ENCODE assay signal across 8 cellular contexts in genomic region chr10:102645741-102646609, GRCh38. TPM values are rescaled to one million over a fixed set of nuclear protein-coding genes. Genes with fewer than 3 reads are reported as not detected.
DNase-seq lines count a peak whose midpoint lies in the region; ATAC-seq, FAIRE-seq and TF ChIP-seq lines count a peak whose summit lies in the region.

No MANE protein-coding gene starts in this region.

- no peaks in the 10 kb centered on the region for H3K36me3 ChIP-seq in mammary epithelial cell (ENCODE audit: insufficient read depth, low read length)
- H3K36me3 ChIP-seq in keratinocyte (ENCODE audit: control insufficient read depth in 2 of 2, extremely low read depth in 1 of 2, insufficient read depth in 2 of 2, low read length in 2 of 2): peaks cover 0 to 5% of the 10 kb centered on the region in 2 experiments

- in situ Hi-C loops in mammary epithelial cell (cut with MboI; ENCODE audit: low sequenced_read_pairs in 2 of 2): no loop called here

- peak overlapping the region; percentile 97 for H3K4me2 ChIP-seq in mammary epithelial cell (ENCODE audit: insufficient read depth, low read depth, low read length)
- H3K4me2 ChIP-seq in keratinocyte (ENCODE audit: control insufficient read depth, extremely low read depth, insufficient read depth, low read depth, low read length): peak overlapping the region; percentile 95

- H3K79me2 ChIP-seq in mammary epithelial cell (ENCODE audit: insufficient read depth, low read length) (peaks cover 67% of the 10 kb centered on the region), keratinocyte (ENCODE audit: control insufficient read depth, insufficient read depth, low read length) (peaks cover 61% of the 10 kb centered on the region)

- dilution Hi-C loops in mammary epithelial cell (cut with HindIII; ENCODE audit: low sequenced_read_pairs) (no loop called here), keratinocyte (cut with MboI; ENCODE audit: extremely low pct_ligation_motif_present, low sequenced_read_pairs) (no loop called here)

- TF ChIP-seq CTCF in LNCaP clone FGC (IDR thresholded peaks at IDR 0.05; ENCODE audit: control insufficient read depth, extremely low read depth, insufficient read depth) (no peak), VCaP (conservative IDR thresholded peaks at IDR 0.05) (no peak), mammary epithelial cell (conservative IDR thresholded peaks at IDR 0.05 in 1 of 2, IDR thresholded peaks at IDR 0.05 in 1 of 2; ENCODE audit: extremely low read depth in 1 of 2, insufficient read depth in 1 of 2, low read depth in 1 of 2, low read length in 2 of 2) (no peak), keratinocyte (optimal IDR thresholded peaks at IDR 0.05 in 1 of 3, IDR thresholded peaks at IDR 0.05 in 1 of 3, conservative IDR thresholded peaks at IDR 0.05 in 1 of 3; ENCODE audit: extremely low read depth in 1 of 3, insufficient read depth in 2 of 3, low read length in 3 of 3) (no peak)

- H3K9me1 ChIP-seq in keratinocyte (ENCODE audit: control insufficient read depth, extremely low read depth, insufficient read depth, low read length): peaks cover 2% of the 10 kb centered on the region

- CTCF ChIA-PET in mammary epithelial cell (lab: Charles Lee; ENCODE audit: low non-redundant PET): interaction anchor here (0.7 kb wide), 1 partner anchor 1632 kb away, joined by 4 read pairs; no protein-coding TSS in a partner anchor

- no TSS peak for BruUV-seq in mammary epithelial cell (replicated peaks; lab: Mats Ljungman, UMichigan)

- H4K20me1 ChIP-seq in mammary epithelial cell (ENCODE audit: insufficient read depth, low read length): no peaks in the 10 kb centered on the region
- H4K20me1 ChIP-seq in keratinocyte (ENCODE audit: control insufficient read depth, extremely low read depth, insufficient read depth, low read length): peaks cover 13% of the 10 kb centered on the region

- peak; percentile 37 for ATAC-seq in GM21786 (IDR thresholded peaks at IDR 0.05; ENCODE audit: unreplicated experiment)

- peak overlapping the region; percentile 79 for H3K9ac ChIP-seq in mammary epithelial cell (ENCODE audit: insufficient read depth, low read length)
- H3K9ac ChIP-seq in keratinocyte (ENCODE audit: control insufficient read depth, extremely low read depth, insufficient read depth, low read length): peak overlapping the region; percentile 90

- H2AFZ ChIP-seq in mammary epithelial cell (ENCODE audit: low read depth, low read length) (peak overlapping the region; percentile 70), keratinocyte (ENCODE audit: control insufficient read depth, low read length) (peak overlapping the region; percentile 4)

- WGBS in mammary epithelial cell (ENCODE audit: low coverage, missing lambda C conversion rate): under 1% methylated on average over 18 of the region's 29 CpGs

- no peaks in the 10 kb centered on the region for H3K27me3 ChIP-seq in mammary epithelial cell (ENCODE audit: insufficient read depth, low read length)
- no peaks in the 10 kb centered on the region for H3K27me3 ChIP-seq in keratinocyte (ENCODE audit: control insufficient read depth, extremely low read depth, insufficient read depth, low read length)

- intact Hi-C loops in mammary epithelial cell (cut with micrococcal nuclease): loop anchor here (1.0 to 2.0 kb wide), 3 partner anchors 29 to 143 kb away; partner anchors contain the start of gene SUFU

- peak overlapping the region; percentile 97 for H3K27ac ChIP-seq in VCaP
- H3K27ac ChIP-seq in mammary epithelial cell (ENCODE audit: insufficient read depth, low read depth, low read length): peak overlapping the region; percentile 85
- H3K27ac ChIP-seq in keratinocyte (ENCODE audit: control insufficient read depth, insufficient read depth, low read length): peak overlapping the region; percentile 91

- H3K4me3 ChIP-seq in LNCaP clone FGC (ENCODE audit: low read depth, low read length): peak overlapping the region; percentile 78
- H3K4me3 ChIP-seq in mammary epithelial cell (replicated peaks in 1 of 3; ENCODE audit: insufficient read depth in 1 of 3, low read depth in 2 of 3, low read length in 3 of 3): peak overlapping the region; percentile 64 to 86 (median 66)
- H3K4me3 ChIP-seq in keratinocyte (ENCODE audit: control insufficient read depth in 2 of 3, extremely low read depth in 1 of 3, insufficient read depth in 2 of 3, low read depth in 1 of 3, low read length in 3 of 3): peak overlapping the region; percentile 70 to 93 (median 85)

- H3K9me3 ChIP-seq in mammary epithelial cell (replicated peaks; ENCODE audit: insufficient read depth, low read length) (no peaks in the 10 kb centered on the region), keratinocyte (ENCODE audit: control insufficient read depth, low read depth, low read length) (no peaks in the 10 kb centered on the region)

- H3K4me1 ChIP-seq in mammary epithelial cell (ENCODE audit: insufficient read depth, low read length) (peaks cover 39% of the 10 kb centered on the region), keratinocyte (ENCODE audit: control insufficient read depth, extremely low read depth, insufficient read depth, low read length) (peaks cover 39% of the 10 kb centered on the region)

- FAIRE-seq in keratinocyte (lab: Jason Lieb, UNC): peak; percentile 93

- DNase-seq in ELR (ENCODE audit: low read depth): peak; percentile 99
- no peak for DNase-seq in LNCaP clone FGC (ENCODE audit: low read depth)
- DNase-seq in mammary epithelial cell: peak; percentile 96
- DNase-seq in keratinocyte (ENCODE audit: low read depth, low spot score): peak; percentile 86
- DNase-seq in stimulated activated CD4-positive, alpha-beta T cell treated with anti-CD3 and anti-CD28 coated beads, Interleukin-12 subunit alpha, Interleukin-12 subunit beta, amount 100 ng/mL, for 4 hours: peak; percentile 59
- no peak for DNase-seq in NCI-H524 treated with DMSO at 0.1 percent for 48 hours (lab: John Stamatoyannopoulos, UW)

RNA-seq across cellular contexts. Expression of gene TRIM8, which starts 1.7 kb away (rescaled TPM):
- total RNA-seq in mammary epithelial cell: 10 to 100 TPM; 36.8 to 87.0 TPM
- polyA plus RNA-seq in mammary epithelial cell (61.1 TPM), keratinocyte (16.9 to 45.1 TPM (median 24.8 TPM) in 3 replicates)
- polyA minus RNA-seq in mammary epithelial cell (82.4 TPM), keratinocyte (15.2 to 53.0 TPM (median 16.7 TPM) in 3 replicates)
- polyA plus RNA-seq in keratinocyte (2011; ENCODE audit: low read depth): 38.5 TPM
- 23.0 and 34.3 TPM in 2 replicates for polyA plus RNA-seq in keratinocyte (2011; cell fraction: cytosol; rRNA removed)
- polyA plus RNA-seq in keratinocyte (2011; cell fraction: nucleus; rRNA removed): 30.9 and 34.4 TPM in 2 replicates
- 39.4 and 51.3 TPM in 2 replicates for polyA plus RNA-seq in keratinocyte (2012; ENCODE audit: low replicate concordance)
- 36.4 TPM for polyA minus RNA-seq in keratinocyte (2011; cell fraction: cytosol; rRNA and poly(A)+ RNA removed)
- 22.9 and 24.1 TPM in 2 replicates for polyA minus RNA-seq in keratinocyte (2011; cell fraction: nucleus; rRNA and poly(A)+ RNA removed)

Comparison
In these comparisons a context has a peak if more than half of its experiments do, and no peak if none do; other contexts are left out.
1. DNase-seq: peak in ELR (single experiment), mammary epithelial cell (single experiment), keratinocyte (single experiment) and stimulated activated CD4-positive, alpha-beta T cell treated with anti-CD3 and anti-CD28 coated beads, Interleukin-12 subunit alpha, Interleukin-12 subunit beta, amount 100 ng/mL, for 4 hours (single experiment); none in LNCaP clone FGC (single experiment) and NCI-H524 treated with DMSO at 0.1 percent for 48 hours (single experiment).
2. Peak in every context shown above with its lines, with median percentiles within 50 percentile points of each other: H3K4me3 ChIP-seq and H3K27ac ChIP-seq.